In genomic region chr11:126817096-126817495, GRCh38 we compare ENCODE assay signal across 21 cellular contexts.
DNase-seq lines count a peak whose midpoint lies in the region; ATAC-seq and TF ChIP-seq lines count a peak whose summit lies in the region.
"Had no signal": no experiment of that assay in that cellular context is flagged by ENCODE, and none has a peak within 500 bp of the region (broad histone marks: within the 10 kb centered on the region; RNA-seq: fewer than 3 reads in every experiment).

No MANE protein-coding gene starts in this region.

- no peaks in the 10 kb centered on the region for H3K9me3 ChIP-seq in osteoblast (ENCODE audit: low read depth, low read length)
- H3K9me3 ChIP-seq: psoas muscle, upper lobe of left lung had no signal

- no peak for TF ChIP-seq CTCF in osteoblast (IDR thresholded peaks at IDR 0.05; ENCODE audit: extremely low read depth, low read depth, low read length)

- no peak overlapping the region for H3K27ac Mint-ChIP-seq in activated T-helper 17 cell treated with anti-CD3 and anti-CD28 coated beads, Interleukin-2, amount 50 U/mL, for 72 hours
- no peak overlapping the region for H3K27ac Mint-ChIP-seq in immature natural killer cell
- H3K27ac Mint-ChIP-seq: nephron progenitor cell; stimulated activated naive CD8-positive, alpha-beta T cell treated with anti-CD3 and anti-CD28 coated beads, Interleukin-15, amount 100 ng/mL, for 72 hours had no signal

- peak overlapping the region; percentile 1 for H3K4me2 ChIP-seq in osteoblast (ENCODE audit: insufficient read depth, low read length)

- peaks cover 12% of the 10 kb centered on the region for H3K4me1 ChIP-seq in osteoblast (ENCODE audit: insufficient read depth, low read length)
- H3K4me1 ChIP-seq: psoas muscle had no signal

- H3K4me1 Mint-ChIP-seq in activated T-helper 17 cell treated with anti-CD3 and anti-CD28 coated beads, Interleukin-2, amount 50 U/mL, for 72 hours, result no peaks in the 10 kb centered on the region
- no peaks in the 10 kb centered on the region for H3K4me1 Mint-ChIP-seq in immature natural killer cell
- H3K4me1 Mint-ChIP-seq: stimulated activated naive CD8-positive, alpha-beta T cell treated with anti-CD3 and anti-CD28 coated beads, Interleukin-15, amount 100 ng/mL, for 72 hours had no signal

- no peaks in the 10 kb centered on the region for H3K36me3 Mint-ChIP-seq in activated T-helper 17 cell treated with anti-CD3 and anti-CD28 coated beads, Interleukin-2, amount 50 U/mL, for 72 hours (ENCODE audit: low read depth)
- H3K36me3 Mint-ChIP-seq in immature natural killer cell, result no peaks in the 10 kb centered on the region

- peaks cover 9% of the 10 kb centered on the region for H3K27me3 Mint-ChIP-seq in activated T-helper 17 cell treated with anti-CD3 and anti-CD28 coated beads, Interleukin-2, amount 50 U/mL, for 72 hours
- peaks cover 0 to 10% (median 5%) of the 10 kb centered on the region in 3 donors for H3K27me3 Mint-ChIP-seq in immature natural killer cell (ENCODE audit: low read depth in 3 of 3)

- no peaks in the 10 kb centered on the region for H3K27me3 ChIP-seq in osteoblast (ENCODE audit: insufficient read depth, low read length)
- H3K27me3 ChIP-seq: upper lobe of left lung had no signal

- H3K36me3 ChIP-seq in osteoblast (ENCODE audit: insufficient read depth, low read length), result no peaks in the 10 kb centered on the region
- H3K36me3 ChIP-seq: upper lobe of left lung had no signal

- no peak overlapping the region for H3K4me3 Mint-ChIP-seq in activated T-helper 17 cell treated with anti-CD3 and anti-CD28 coated beads, Interleukin-2, amount 50 U/mL, for 72 hours
- no peak overlapping the region for H3K4me3 Mint-ChIP-seq in immature natural killer cell
- H3K4me3 Mint-ChIP-seq: nephron progenitor cell; stimulated activated naive CD8-positive, alpha-beta T cell treated with anti-CD3 and anti-CD28 coated beads, Interleukin-15, amount 100 ng/mL, for 72 hours had no signal

- H3K79me2 ChIP-seq in osteoblast (ENCODE audit: insufficient read depth, low read length), result no peaks in the 10 kb centered on the region

- no peak overlapping the region for H2AFZ ChIP-seq in osteoblast (ENCODE audit: low read length)

- H3K9me3 Mint-ChIP-seq in activated T-helper 17 cell treated with anti-CD3 and anti-CD28 coated beads, Interleukin-2, amount 50 U/mL, for 72 hours, result no peaks in the 10 kb centered on the region
- peaks cover 0 to 2% (median 0%) of the 10 kb centered on the region in 6 donors for H3K9me3 Mint-ChIP-seq in immature natural killer cell
- H3K9me3 Mint-ChIP-seq: nephron progenitor cell; stimulated activated naive CD8-positive, alpha-beta T cell treated with anti-CD3 and anti-CD28 coated beads, Interleukin-15, amount 100 ng/mL, for 72 hours had no signal

- H4K20me1 ChIP-seq in osteoblast (ENCODE audit: insufficient read depth, low read length), result no peaks in the 10 kb centered on the region

- H3K27ac ChIP-seq in osteoblast (ENCODE audit: low read depth, low read length), result no peak overlapping the region
- H3K27ac ChIP-seq: psoas muscle, skin epidermis, upper lobe of left lung had no signal

- ATAC-seq in activated T-helper 17 cell treated with anti-CD3 and anti-CD28 coated beads, Interleukin-2, amount 50 U/mL, for 72 hours (replicated peaks), result peak; percentile 9
- ATAC-seq in GM18517 (IDR thresholded peaks at IDR 0.05; ENCODE audit: unreplicated experiment), result no peak
- ATAC-seq: left lobe of liver; Panc1; psoas muscle; SK-N-SH treated with all-trans-retinoic acid at 6 μM for 48 hours; stimulated activated naive CD8-positive, alpha-beta T cell treated with anti-CD3 and anti-CD28 coated beads, Interleukin-15, amount 100 ng/mL, for 72 hours had no signal

- H3K4me3 ChIP-seq in osteoblast (ENCODE audit: insufficient read depth, low read length), result no peak overlapping the region
- H3K4me3 ChIP-seq: psoas muscle, skin epidermis, upper lobe of left lung had no signal

- peak; percentile 59 for DNase-seq in EL
- DNase-seq in LHCN-M2 (ENCODE audit: low read depth), result peak; percentile 62
- no peak for DNase-seq in osteoblast (ENCODE audit: insufficient read length, low spot score, missing footprints)
- no peak for DNase-seq in immature natural killer cell
- no peak for DNase-seq in SIG-M5 treated with dmso at 0.1 percent for 504 hours (lab: John Stamatoyannopoulos, UW; ENCODE audit: unreplicated experiment)
- DNase-seq in T-helper 9 cell, result no peak
- DNase-seq: activated CD4-positive, alpha-beta T cell treated with anti-CD3 and anti-CD28 coated beads for 48 hours; erythroblast; midbrain; NCI-H1436 treated with DMSO at 0.1 percent for 48 hours; nephron progenitor cell; psoas muscle; stimulated activated CD4-positive, alpha-beta T cell treated with anti-CD3 and anti-CD28 coated beads, Interleukin-2, amount 100 ng/mL, for 48 hours; stimulated activated naive CD8-positive, alpha-beta T cell treated with anti-CD3 and anti-CD28 coated beads, Interleukin-15, amount 100 ng/mL, for 72 hours; upper lobe of left lung had no signal

Comparison
In these comparisons a context has a peak if more than half of its experiments do, and no peak if none do; other contexts are left out.
1. DNase-seq: peak in EL (single experiment) and LHCN-M2 (single experiment); none in osteoblast (single experiment), immature natural killer cell (0 of 3), SIG-M5 treated with dmso at 0.1 percent for 504 hours (single experiment) and T-helper 9 cell (single experiment).